14 cellular contexts compared by ENCODE assay signal in the genomic region with DNA sequence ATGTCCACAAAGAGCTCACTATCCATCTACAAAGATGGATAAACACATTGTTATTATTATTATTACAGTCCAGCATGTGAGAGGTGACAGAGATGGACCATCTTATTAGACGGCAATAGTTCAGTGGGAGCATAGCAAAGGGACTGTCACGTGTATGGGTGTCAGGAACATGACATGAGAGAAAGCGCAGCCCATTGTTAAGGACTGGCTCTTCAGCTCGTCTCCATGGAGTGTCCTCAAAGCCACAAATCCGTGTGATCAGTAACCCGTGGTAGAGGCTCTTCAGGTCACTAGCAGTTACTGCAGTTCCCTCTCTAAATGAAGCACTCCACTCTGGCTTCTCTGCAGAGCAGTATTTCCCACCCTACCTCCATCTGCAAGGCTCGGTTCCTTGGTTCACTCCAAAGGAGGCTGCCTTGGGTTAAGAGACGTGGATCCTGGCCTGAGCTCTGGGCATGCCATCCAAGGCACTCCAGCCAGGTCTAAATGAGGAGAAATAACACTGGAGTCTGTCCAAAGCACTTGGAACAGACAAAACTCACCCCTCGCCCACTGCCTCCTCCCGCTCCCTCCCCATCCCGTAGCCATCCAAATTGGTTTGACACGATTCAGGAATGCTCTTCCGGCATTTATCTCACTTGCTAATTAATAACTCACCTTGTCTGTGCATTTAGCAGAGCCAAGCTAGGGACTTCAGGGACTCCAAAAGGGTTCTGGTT.
"Had no signal": no experiment of that assay in that cellular context is flagged by ENCODE, and none has a peak within 500 bp of the region (broad histone marks: within the 10 kb centered on the region; RNA-seq: fewer than 3 reads in every experiment).

No MANE protein-coding gene starts in this region.

- H3K36me3 ChIP-seq: cardiac muscle cell, tibial artery had no signal

- H3K9me3 ChIP-seq: body of pancreas, tibial artery had no signal

- ATAC-seq: body of pancreas, natural killer cell had no signal

- DNase-seq: activated gamma-delta T cell treated with Interleukin-2 at 50 U/mL for 16 hours; activated T-cell treated with anti-CD3 and anti-CD28 coated beads, Interleukin-2, amount 50 U/mL, for 1 hour; body of pancreas; erythroblast; foreskin fibroblast; immature natural killer cell; midbrain; natural killer cell; retina; stimulated activated CD4-positive, alpha-beta T cell treated with anti-CD3 and anti-CD28 coated beads, Interleukin-4, amount 100 ng/mL, for 4 hours; tibial artery had no signal

- H3K27me3 ChIP-seq: body of pancreas, cardiac muscle cell, hepatocyte, tibial artery had no signal

- H3K79me2 ChIP-seq: hepatocyte had no signal

- H2AFZ ChIP-seq: hepatocyte had no signal

- H3K4me3 ChIP-seq: body of pancreas, cardiac muscle cell, hepatocyte, tibial artery had no signal

- FAIRE-seq: TTC549 had no signal

- H3K27ac ChIP-seq: body of pancreas, cardiac muscle cell, hepatocyte, tibial artery had no signal

- H3K4me2 ChIP-seq: hepatocyte had no signal
